16 cellular contexts compared by ENCODE assay signal in the genomic region with DNA sequence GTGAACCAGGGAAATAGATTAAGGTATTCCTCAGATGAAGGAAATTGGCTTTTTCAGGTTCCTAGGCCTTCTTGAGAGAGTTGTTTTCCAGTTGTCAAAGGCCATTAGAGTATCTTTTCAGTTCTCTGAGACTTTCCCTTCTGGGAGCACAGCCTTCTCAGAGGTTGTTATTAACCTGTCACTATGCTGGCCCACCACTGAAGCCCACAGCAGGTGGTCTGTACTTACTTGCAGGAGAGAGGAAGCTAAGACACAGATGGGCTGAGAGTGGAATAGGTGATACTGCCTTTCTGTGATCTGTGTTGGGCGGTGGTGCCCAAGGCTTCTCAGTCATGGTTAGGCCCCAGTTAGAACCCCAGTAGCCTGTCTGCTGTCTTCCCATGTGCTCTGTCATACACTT. TPM values are rescaled to one million over a fixed set of nuclear protein-coding genes. Genes with fewer than 3 reads are reported as not detected.
DNase-seq lines count a peak whose midpoint lies in the region; ATAC-seq and TF ChIP-seq lines count a peak whose summit lies in the region.
"Had no signal": no experiment of that assay in that cellular context is flagged by ENCODE, and none has a peak within 500 bp of the region (broad histone marks: within the 10 kb centered on the region; RNA-seq: fewer than 3 reads in every experiment).

No MANE protein-coding gene starts in this region.

- 94 to 100% methylated on average over 1 of the region's 1 CpG for WGBS in aorta, 2 donors

- H3K9ac ChIP-seq in neural cell (ENCODE audit: low read length): peak overlapping the region; percentile 17

- H3K79me2 ChIP-seq in GM23338 (replicated peaks; ENCODE audit: insufficient read depth): no peaks in the 10 kb centered on the region
- no peaks in the 10 kb centered on the region for H3K79me2 ChIP-seq in neural cell (replicated peaks; ENCODE audit: insufficient read depth, low read length)

- H3K4me3 Mint-ChIP-seq in GM23338: no peak overlapping the region
- H3K4me3 Mint-ChIP-seq: CD4-positive, alpha-beta T cell; HFFc6 had no signal

- peak; percentile 67 for TF ChIP-seq EP300 in neural cell (conservative IDR thresholded peaks at IDR 0.05; ENCODE audit: poor library complexity, severe bottlenecking)

- H3K4me2 ChIP-seq in GM23338 (no peak overlapping the region), neural cell (ENCODE audit: low read length) (no peak overlapping the region)
- H3K4me2 ChIP-seq: A549 had no signal

- H3K9me2 ChIP-seq in GM23338 (ENCODE audit: insufficient read depth) (no peaks in the 10 kb centered on the region), neural cell (ENCODE audit: insufficient read depth, low read length) (no peaks in the 10 kb centered on the region)

- ATAC-seq in GM23338 (no peak), aorta (ENCODE audit: low FRiP score) (peak; percentile 33)
- ATAC-seq: A549, HCT116 had no signal

- peak; percentile 28 for DNase-seq in GM23338 (ENCODE audit: low spot score)
- DNase-seq in NCI-H69 (lab: John Stamatoyannopoulos, UW): peak; percentile 34
- DNase-seq in aorta: no peak
- DNase-seq in stimulated activated naive CD4-positive, alpha-beta T cell treated with Interleukin-2 at 50 U/mL for 16 hours (lab: John Stamatoyannopoulos, UW): no peak
- DNase-seq in activated naive CD4-positive, alpha-beta T cell treated with Interleukin-2 at 50 U/mL for 16 hours: no peak
- DNase-seq: AML-193; Caco-2; CD4-positive, alpha-beta T cell; GOT3; H7; HFFc6 had no signal

- H3K4me1 Mint-ChIP-seq in GM23338: peaks cover 5% of the 10 kb centered on the region

- H3K36me3 Mint-ChIP-seq in GM23338 (ENCODE audit: low read depth): peaks cover 18% of the 10 kb centered on the region

- H3K27ac ChIP-seq in GM23338 (ENCODE audit: low read depth) (no peak overlapping the region), neural cell (ENCODE audit: low read length) (peak overlapping the region; percentile 59), aorta (ENCODE audit: low read depth in 1 of 2, low read length in 2 of 2) (no peak overlapping the region)
- H3K27ac ChIP-seq: A549, C4-2B, HL-60 had no signal

- TF ChIP-seq RAD21 in neural cell (conservative IDR thresholded peaks at IDR 0.05): peak; percentile 12

- no peak overlapping the region for H3K27ac Mint-ChIP-seq in GM23338
- H3K27ac Mint-ChIP-seq: CD4-positive, alpha-beta T cell; HFFc6 had no signal

- intact Hi-C loops in aorta (cut with DNase I): no loop called here

- no peaks in the 10 kb centered on the region for H3K9me3 Mint-ChIP-seq in GM23338
- H3K9me3 Mint-ChIP-seq: CD4-positive, alpha-beta T cell; HFFc6 had no signal

- H3K27me3 ChIP-seq in GM23338 (ENCODE audit: insufficient read depth) (no peaks in the 10 kb centered on the region), neural cell (ENCODE audit: insufficient read depth, low read depth, low read length) (no peaks in the 10 kb centered on the region), aorta (ENCODE audit: control insufficient read depth in 1 of 2, insufficient read depth in 2 of 2, low read length in 1 of 2) (no peaks in the 10 kb centered on the region)

- H3K36me3 ChIP-seq in GM23338 (ENCODE audit: insufficient read depth): peaks cover 8% of the 10 kb centered on the region; the same call in 1 of the 2 replicates
- peaks cover 27% of the 10 kb centered on the region for H3K36me3 ChIP-seq in neural cell (ENCODE audit: insufficient read depth, low read length)
- peaks cover 2 to 28% of the 10 kb centered on the region in 2 donors for H3K36me3 ChIP-seq in aorta (ENCODE audit: control insufficient read depth in 1 of 2, insufficient read depth in 2 of 2, low read length in 1 of 2)

- TF ChIP-seq CTCF in GM23338 (conservative IDR thresholded peaks at IDR 0.05; ENCODE audit: low read depth in 2 of 2) (no peak), neural cell (IDR thresholded peaks at IDR 0.05; ENCODE audit: poor library complexity, severe bottlenecking) (no peak)

- H2AFZ ChIP-seq in GM23338 (no peak overlapping the region), neural cell (ENCODE audit: low read depth, low read length) (no peak overlapping the region)

- H3K9me3 ChIP-seq in neural cell (ENCODE audit: low read length): no peaks in the 10 kb centered on the region
- no peaks in the 10 kb centered on the region for H3K9me3 ChIP-seq in aorta (ENCODE audit: control insufficient read depth, low read length)
- H3K9me3 ChIP-seq: A549, Caco-2 had no signal

- H3K4me3 ChIP-seq in GM23338: no peak overlapping the region
- H3K4me3 ChIP-seq in neural cell (ENCODE audit: low read length): peak overlapping the region; percentile 44
- no peak overlapping the region for H3K4me3 ChIP-seq in aorta (ENCODE audit: low read length in 2 of 2)
- H3K4me3 ChIP-seq: A549 had no signal

- H3K4me1 ChIP-seq in GM23338 (ENCODE audit: insufficient read depth): no peaks in the 10 kb centered on the region
- no peaks in the 10 kb centered on the region for H3K4me1 ChIP-seq in aorta (ENCODE audit: control insufficient read depth in 1 of 2, insufficient read depth in 2 of 2, low read length in 2 of 2)
- H3K4me1 ChIP-seq: A549 had no signal

- no peaks in the 10 kb centered on the region; the same call in 1 of the 2 replicates for H4K20me1 ChIP-seq in GM23338 (replicated peaks; ENCODE audit: insufficient read depth)
- H4K20me1 ChIP-seq in neural cell (ENCODE audit: insufficient read depth): no peaks in the 10 kb centered on the region

- no peaks in the 10 kb centered on the region for H3K27me3 Mint-ChIP-seq in GM23338 (ENCODE audit: insufficient read depth, low read depth, poor library complexity)
- H3K27me3 Mint-ChIP-seq: CD4-positive, alpha-beta T cell had no signal

- H3F3A ChIP-seq in GM23338 (replicated peaks; ENCODE audit: low read depth) (no peaks in the 10 kb centered on the region), neural cell (ENCODE audit: insufficient read depth, low read length, poor library complexity, severe bottlenecking) (peaks cover 3% of the 10 kb centered on the region)

TF ChIP-seq in GM23338, 12 proteins besides CTCF, POLR2A, EP300 and RAD21 (continues in another document):
- TF ChIP-seq NANOG (IDR thresholded peaks at IDR 0.05; ENCODE audit: borderline replicate concordance): no peak
- TF ChIP-seq EZH2 (IDR thresholded peaks at IDR 0.05; ENCODE audit: low read depth, unreplicated experiment): no peak
- TF ChIP-seq ZNF331 (CRISPR knock-in tag; IDR thresholded peaks at IDR 0.05; ENCODE audit: low read depth): no peak
- TF ChIP-seq ETS1 (IDR thresholded peaks at IDR 0.05): no peak
- TF ChIP-seq ZNF114 (CRISPR knock-in tag; IDR thresholded peaks at IDR 0.05): no peak
- TF ChIP-seq JUNB (IDR thresholded peaks at IDR 0.05; ENCODE audit: unreplicated experiment): no peak
- no peak for TF ChIP-seq CREB1 (CRISPR knock-in tag; IDR thresholded peaks at IDR 0.05; ENCODE audit: low read depth)

TF ChIP-seq in neural cell, 6 proteins besides CTCF, POLR2A, EP300 and RAD21:
- TF ChIP-seq MXI1 (conservative IDR thresholded peaks at IDR 0.05; ENCODE audit: poor library complexity, severe bottlenecking) (peak; percentile 36), POLR2AphosphoS5 (IDR thresholded peaks at IDR 0.05) (peak; percentile 94), SMC3 (conservative IDR thresholded peaks at IDR 0.05; ENCODE audit: poor library complexity) (peak; percentile 47), EZH2 (IDR thresholded peaks at IDR 0.05; ENCODE audit: borderline replicate concordance, insufficient read depth, low read length, poor library complexity, severe bottlenecking) (no peak), TAF1 (IDR thresholded peaks at IDR 0.05; ENCODE audit: low read depth) (no peak)
- TF ChIP-seq, protein P1, sequence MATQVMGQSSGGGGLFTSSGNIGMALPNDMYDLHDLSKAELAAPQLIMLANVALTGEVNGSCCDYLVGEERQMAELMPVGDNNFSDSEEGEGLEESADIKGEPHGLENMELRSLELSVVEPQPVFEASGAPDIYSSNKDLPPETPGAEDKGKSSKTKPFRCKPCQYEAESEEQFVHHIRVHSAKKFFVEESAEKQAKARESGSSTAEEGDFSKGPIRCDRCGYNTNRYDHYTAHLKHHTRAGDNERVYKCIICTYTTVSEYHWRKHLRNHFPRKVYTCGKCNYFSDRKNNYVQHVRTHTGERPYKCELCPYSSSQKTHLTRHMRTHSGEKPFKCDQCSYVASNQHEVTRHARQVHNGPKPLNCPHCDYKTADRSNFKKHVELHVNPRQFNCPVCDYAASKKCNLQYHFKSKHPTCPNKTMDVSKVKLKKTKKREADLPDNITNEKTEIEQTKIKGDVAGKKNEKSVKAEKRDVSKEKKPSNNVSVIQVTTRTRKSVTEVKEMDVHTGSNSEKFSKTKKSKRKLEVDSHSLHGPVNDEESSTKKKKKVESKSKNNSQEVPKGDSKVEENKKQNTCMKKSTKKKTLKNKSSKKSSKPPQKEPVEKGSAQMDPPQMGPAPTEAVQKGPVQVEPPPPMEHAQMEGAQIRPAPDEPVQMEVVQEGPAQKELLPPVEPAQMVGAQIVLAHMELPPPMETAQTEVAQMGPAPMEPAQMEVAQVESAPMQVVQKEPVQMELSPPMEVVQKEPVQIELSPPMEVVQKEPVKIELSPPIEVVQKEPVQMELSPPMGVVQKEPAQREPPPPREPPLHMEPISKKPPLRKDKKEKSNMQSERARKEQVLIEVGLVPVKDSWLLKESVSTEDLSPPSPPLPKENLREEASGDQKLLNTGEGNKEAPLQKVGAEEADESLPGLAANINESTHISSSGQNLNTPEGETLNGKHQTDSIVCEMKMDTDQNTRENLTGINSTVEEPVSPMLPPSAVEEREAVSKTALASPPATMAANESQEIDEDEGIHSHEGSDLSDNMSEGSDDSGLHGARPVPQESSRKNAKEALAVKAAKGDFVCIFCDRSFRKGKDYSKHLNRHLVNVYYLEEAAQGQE (IDR thresholded peaks at IDR 0.05; ENCODE audit: borderline replicate concordance): peak; percentile 53

RNA-seq across cellular contexts. Expression of gene GALNT16, which starts 22.8 kb away (rescaled TPM):
- 2.9 and 5.3 TPM in 2 replicates for total RNA-seq in GM23338 (2014; rRNA removed; shearing (Covaris generic))
- polyA plus RNA-seq in GM23338 (2016; fragmentation: Nextera tagmentation; extraction: Ambion mirVana): 0.90 and 1.5 TPM in 2 replicates
- polyA plus RNA-seq in neural cell: 23.8 and 25.2 TPM in 2 replicates
- 17.3 and 20.1 TPM in 2 replicates for polyA minus RNA-seq in neural cell
- 10 to 100 TPM in 1 of 2 donors, 1 to 10 TPM in 1; 7.0 to 16.1 TPM for total RNA-seq in aorta
- polyA plus RNA-seq in aorta: 10 to 100 TPM in 1 of 2 donors, 1 to 10 TPM in 1; 6.5 to 10.7 TPM
- total RNA-seq: CD4-positive, alpha-beta T cell had no signal

RNA-seq across cellular contexts. Expression of gene EXD2, which starts 45.8 kb away (rescaled TPM):
- 20.9 and 23.3 TPM in 2 replicates for total RNA-seq in GM23338 (2014; rRNA removed; shearing (Covaris generic))
- polyA plus RNA-seq in GM23338 (2016; fragmentation: Nextera tagmentation; extraction: Ambion mirVana): 9.9 and 10.3 TPM in 2 replicates
- polyA plus RNA-seq in neural cell: 43.3 and 49.9 TPM in 2 replicates
- polyA minus RNA-seq in neural cell: 45.8 and 47.2 TPM in 2 replicates
- total RNA-seq in aorta: 10 to 100 TPM; 13.1 to 19.4 TPM
- polyA plus RNA-seq in aorta: 10 to 100 TPM in 1 of 2 donors, 1 to 10 TPM in 1; 4.5 to 10.8 TPM

Comparison
In these comparisons a context has a peak if more than half of its experiments do, and no peak if none do; other contexts are left out.
1. DNase-seq: peak in GM23338 (single experiment) and NCI-H69 (single experiment); none in aorta (0 of 2), stimulated activated naive CD4-positive, alpha-beta T cell treated with Interleukin-2 at 50 U/mL for 16 hours (single experiment) and activated naive CD4-positive, alpha-beta T cell treated with Interleukin-2 at 50 U/mL for 16 hours (single experiment).